8 cellular contexts compared by ENCODE assay signal in the genomic region with DNA sequence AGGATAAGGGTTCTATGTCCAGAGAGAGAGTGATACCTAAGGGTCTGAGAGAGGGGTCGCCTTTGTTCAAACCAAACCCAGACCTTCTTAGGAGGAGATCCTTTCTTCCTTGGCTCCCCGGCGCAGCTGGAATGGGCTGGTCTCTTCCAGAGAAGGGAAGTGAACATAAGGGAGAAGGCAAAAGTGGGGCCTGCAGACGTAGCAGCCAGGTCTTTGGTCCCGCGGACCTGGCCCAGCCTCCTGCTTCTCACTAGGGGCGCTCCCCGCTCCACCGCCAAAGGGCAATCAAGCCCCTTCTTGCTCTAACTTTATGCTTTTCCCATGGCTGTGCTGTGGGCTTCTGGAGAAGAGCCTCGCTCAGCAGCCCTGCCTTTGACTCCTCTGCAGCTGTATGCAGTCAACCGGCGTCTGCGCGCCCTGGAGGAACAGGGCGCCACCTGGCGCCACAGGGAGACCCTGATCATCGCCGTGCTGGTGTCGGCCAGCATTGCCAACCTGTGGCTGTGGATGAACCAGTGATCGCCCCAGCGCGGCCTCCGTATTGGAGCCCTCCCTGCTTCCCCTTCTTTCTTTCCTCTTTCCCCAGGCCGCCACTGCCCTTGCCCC. TPM values are rescaled to one million over a fixed set of nuclear protein-coding genes. Genes with fewer than 3 reads are reported as not detected.
A peak's percentile ranks its signal among the peaks of the same experiment; 100 is the strongest.
DNase-seq lines count a peak whose midpoint lies in the region; ATAC-seq, FAIRE-seq and TF ChIP-seq lines count a peak whose summit lies in the region.

No MANE protein-coding gene starts in this region.

- 58 to 59% methylated on average over 19 to 24 of the region's 24 CpGs for WGBS in heart right ventricle, 2 donors
- whole genome bisulfite sequencing in small intestine, 3 donors = 42 to 53% (median 44%) methylated on average over 19 to 24 of the region's 24 CpGs

- H3K27me3 ChIP-seq in heart right ventricle (peaks cover 0 to 4% (median 0%) of the 10 kb centered on the region in 7 donors), small intestine (ENCODE audit: control insufficient read depth in 2 of 2, insufficient read depth in 2 of 2, low read length in 2 of 2) (no peaks in the 10 kb centered on the region)

- no peak overlapping the region for H3K4me3 ChIP-seq in heart right ventricle
- H3K4me3 ChIP-seq in small intestine (ENCODE audit: low read depth in 1 of 2, low read length in 2 of 2) = no peak overlapping the region

- H3K4me1 ChIP-seq in heart right ventricle (peaks cover 0 to 18% (median 10%) of the 10 kb centered on the region in 9 donors), small intestine (ENCODE audit: control insufficient read depth in 2 of 2, insufficient read depth in 1 of 2, low read depth in 1 of 2, low read length in 1 of 2) (no peaks in the 10 kb centered on the region)

- H3K9me3 ChIP-seq in heart right ventricle = no peaks in the 10 kb centered on the region
- no peaks in the 10 kb centered on the region for H3K9me3 ChIP-seq in small intestine (ENCODE audit: control insufficient read depth, low read depth)

- ATAC-seq in GM18867 (IDR thresholded peaks at IDR 0.05; ENCODE audit: unreplicated experiment) = peak; percentile 68
- peak in 6 of 8 donors; percentile 27 to 69 (median 54) for ATAC-seq in heart right ventricle
- ATAC-seq in HG02588 (IDR thresholded peaks at IDR 0.05; ENCODE audit: unreplicated experiment) = no peak
- no peak for ATAC-seq in GM19452 (IDR thresholded peaks at IDR 0.05; ENCODE audit: unreplicated experiment)

- peak in 8 of 9 donors; percentile 17 to 53 (median 36) for TF ChIP-seq CTCF in heart right ventricle (IDR thresholded peaks at IDR 0.05)

- intact Hi-C loops in heart right ventricle (cut with DNase I) = loop anchor here in 2 of 10 donors (5.0 kb wide), 1 partner anchor 570 kb away; no protein-coding TSS in a partner anchor

- no peaks in the 10 kb centered on the region for H3K36me3 ChIP-seq in heart right ventricle
- no peaks in the 10 kb centered on the region for H3K36me3 ChIP-seq in small intestine (ENCODE audit: control insufficient read depth in 2 of 2, insufficient read depth in 2 of 2, low read length in 2 of 2)

- no peak for FAIRE-seq in small intestine (lab: Jason Lieb, UNC)

- DNase-seq in NCI-H82 treated with DMSO at 0.1 percent for 48 hours (lab: John Stamatoyannopoulos, UW; ENCODE audit: unreplicated experiment) = peak; percentile 1
- DNase-seq in heart right ventricle = peak; percentile 13 to 40
- DNase-seq in small intestine = peak; percentile 15
- DNase-seq in NCI-H128 (lab: John Stamatoyannopoulos, UW; ENCODE audit: unreplicated experiment) = no peak
- no peak for DNase-seq in KBM-7

- in situ Hi-C loops in KBM-7 (cut with MboI; ENCODE audit: low pct_unique_long_range_greater_than_20kb, low sequenced_read_pairs) = no loop called here

- H3K27ac ChIP-seq in heart right ventricle (peak overlapping the region in 5 of 10 donors; percentile 25 to 56 (median 47)), small intestine (ENCODE audit: low read depth in 1 of 2, low read length in 1 of 2) (no peak overlapping the region)

RNA-seq across cellular contexts. Expression of a gene that starts 6.5 kb away (rescaled TPM):
- total RNA-seq in heart right ventricle = 1 to 10 TPM in 1 of 10 donors, under 1 TPM in 4, not detected in 5; 0.25 to 2.2 (median 0.58) TPM
- polyA plus RNA-seq in heart right ventricle (under 1 TPM; 0.35 to 0.59 TPM), small intestine (under 1 TPM in 1 of 3 donors, not detected in 2; 0.13 TPM)

RNA-seq across cellular contexts. Expression of a gene that starts 12.2 kb away (rescaled TPM):
- total RNA-seq in heart right ventricle = not detected
- polyA plus RNA-seq in heart right ventricle = not detected
- not detected for polyA plus RNA-seq in small intestine

RNA-seq across cellular contexts. Expression of a gene that starts 27.1 kb away (rescaled TPM):
- total RNA-seq in heart right ventricle = 1 to 10 TPM; 1.4 to 4.4 (median 2.5) TPM
- polyA plus RNA-seq in heart right ventricle (1 to 10 TPM in 1 of 2 donors, under 1 TPM in 1; 0.20 to 1.0 TPM), small intestine (under 1 TPM in 1 of 3 donors, not detected in 2; 0.64 TPM)

Comparison
In these comparisons a context has a peak if more than half of its experiments do, and no peak if none do; other contexts are left out.
1. ATAC-seq: peak in GM18867 (single experiment) and heart right ventricle (6 of 8); none in HG02588 (single experiment) and GM19452 (single experiment).
2. DNase-seq: peak in NCI-H82 treated with DMSO at 0.1 percent for 48 hours (single experiment), heart right ventricle (2 of 2) and small intestine (single experiment); none in NCI-H128 (single experiment) and KBM-7 (single experiment).